Comparison of ENCODE assay signal across 15 cellular contexts in the genomic region with DNA sequence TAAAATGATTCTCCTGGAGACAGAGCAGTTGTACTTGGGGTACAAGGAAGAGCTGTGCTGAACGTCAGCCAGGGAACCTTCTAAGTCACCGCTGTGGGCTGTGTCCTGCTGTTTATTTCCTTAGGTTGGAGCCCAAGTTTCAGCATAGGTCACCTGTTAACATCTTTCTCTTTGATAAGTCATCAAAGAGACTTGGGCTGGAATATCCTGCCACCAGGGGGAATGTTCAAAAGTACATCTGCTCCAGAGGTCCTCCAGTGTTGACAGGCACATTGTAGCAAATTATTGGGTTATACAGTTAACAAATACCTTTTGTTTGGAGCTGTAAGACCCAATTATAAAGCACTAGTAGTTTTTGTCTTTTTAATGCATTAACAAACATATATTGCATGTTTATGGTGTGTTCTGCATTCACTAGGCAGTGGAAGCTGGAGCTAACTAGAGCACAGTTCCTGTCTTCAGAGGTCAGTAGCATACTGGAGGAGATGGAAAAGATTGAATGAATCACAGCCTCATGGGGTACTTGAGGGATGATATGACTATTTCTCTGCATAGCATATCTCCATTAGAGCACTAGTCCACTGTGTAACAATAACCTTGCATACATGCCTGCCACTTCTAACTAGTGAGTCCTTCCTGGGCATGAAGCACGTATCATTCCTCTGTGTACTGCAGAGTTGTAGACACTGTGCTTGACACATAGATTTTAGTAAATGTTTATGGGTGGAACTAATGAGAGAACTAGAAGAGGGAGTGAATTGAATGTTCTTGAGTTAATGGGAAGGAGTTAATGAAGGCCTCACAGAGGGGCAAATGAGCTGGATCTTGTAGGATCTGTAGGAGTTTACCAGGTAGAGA.
DNase-seq lines count a peak whose midpoint lies in the region; ATAC-seq and FAIRE-seq lines count a peak whose summit lies in the region.
"Had no signal": no experiment of that assay in that cellular context is flagged by ENCODE, and none has a peak within 500 bp of the region (broad histone marks: within the 10 kb centered on the region; RNA-seq: fewer than 3 reads in every experiment).

No MANE protein-coding gene starts in this region.

- H2BK15ac ChIP-seq in neuronal stem cell (ENCODE audit: low read length) = no peak overlapping the region

- no peak overlapping the region for H3K4ac ChIP-seq in neuronal stem cell (ENCODE audit: low read length)

- no peak overlapping the region for H3K27ac Mint-ChIP-seq in activated naive CD8-positive, alpha-beta T cell treated with anti-CD3 and anti-CD28 coated beads, Interleukin-2, amount 50 U/mL, for 24 hours
- no peak overlapping the region for H3K27ac Mint-ChIP-seq in activated naive CD8-positive, alpha-beta T cell treated with anti-CD3 and anti-CD28 coated beads for 36 hours
- H3K27ac Mint-ChIP-seq: activated naive CD8-positive, alpha-beta T cell; GM23338; naive thymus-derived CD4-positive, alpha-beta T cell had no signal

- peaks cover 0 to 18% of the 10 kb centered on the region in 2 donors for H3K9me3 ChIP-seq in neuronal stem cell (replicated peaks in 1 of 2; ENCODE audit: control insufficient read depth in 2 of 2, insufficient read depth in 1 of 2, low read depth in 1 of 2, low read length in 2 of 2)

- H3K36me3 ChIP-seq in neuronal stem cell (replicated peaks in 1 of 2; ENCODE audit: control insufficient read depth in 2 of 2, insufficient read depth in 2 of 2, low read length in 2 of 2) = peaks cover 0 to 38% of the 10 kb centered on the region in 2 donors

- no peak overlapping the region for H2BK120ac ChIP-seq in neuronal stem cell (ENCODE audit: low read depth, low read length)

- FAIRE-seq in urothelium cell line (lab: Jason Lieb, UNC) = peak; percentile 27

- peaks cover 0 to 6% (median 0%) of the 10 kb centered on the region in 3 experiments for H3K27me3 ChIP-seq in neuronal stem cell (ENCODE audit: control insufficient read depth in 3 of 3, insufficient read depth in 3 of 3, low read depth in 1 of 3, low read length in 3 of 3)

- peaks cover 22% of the 10 kb centered on the region for H3K27me3 Mint-ChIP-seq in activated naive CD8-positive, alpha-beta T cell treated with anti-CD3 and anti-CD28 coated beads, Interleukin-2, amount 50 U/mL, for 24 hours
- peaks cover 30% of the 10 kb centered on the region for H3K27me3 Mint-ChIP-seq in activated naive CD8-positive, alpha-beta T cell treated with anti-CD3 and anti-CD28 coated beads for 36 hours

- H3K4me1 Mint-ChIP-seq in activated naive CD8-positive, alpha-beta T cell treated with anti-CD3 and anti-CD28 coated beads, Interleukin-2, amount 50 U/mL, for 24 hours = peaks cover 3% of the 10 kb centered on the region
- no peaks in the 10 kb centered on the region for H3K4me1 Mint-ChIP-seq in activated naive CD8-positive, alpha-beta T cell treated with anti-CD3 and anti-CD28 coated beads for 36 hours

- peak; percentile 33 for ATAC-seq in activated naive CD8-positive, alpha-beta T cell treated with anti-CD3 and anti-CD28 coated beads, Interleukin-2, amount 50 U/mL, for 24 hours
- ATAC-seq in HG03469 (IDR thresholded peaks at IDR 0.05; ENCODE audit: unreplicated experiment) = no peak
- ATAC-seq: GM23338; naive thymus-derived CD4-positive, alpha-beta T cell had no signal

- H3K18ac ChIP-seq in neuronal stem cell (ENCODE audit: low read length) = no peak overlapping the region

- no CpG with 5 or more reads among the region's 3 CpGs for WGBS in neuronal stem cell (ENCODE audit: extremely low coverage in 2 of 2, insufficient read length in 2 of 2, insufficient replicate concordance in 1 of 2), 2 donors

- no peak for DNase-seq in activated naive CD8-positive, alpha-beta T cell treated with anti-CD3 and anti-CD28 coated beads, Interleukin-2, amount 50 U/mL, for 24 hours
- no peak for DNase-seq in activated naive CD8-positive, alpha-beta T cell treated with anti-CD3 and anti-CD28 coated beads for 36 hours
- peak; percentile 9 for DNase-seq in SK-MEL-5 (ENCODE audit: low read depth, low spot score)
- peak; percentile 23 for DNase-seq in fibroblast of the conjunctiva (ENCODE audit: low read depth)
- no peak for DNase-seq in urothelium cell line (ENCODE audit: low spot score)
- DNase-seq in neuronal stem cell (ENCODE audit: low spot score) = no peak
- no peak for DNase-seq in effector CD8-positive, alpha-beta T cell (lab: John Stamatoyannopoulos, UW)
- DNase-seq: activated CD4-positive, alpha-beta T cell treated with anti-CD3 and anti-CD28 coated beads, Interleukin-2, amount 50 U/mL, for 1 hour; immature natural killer cell; naive thymus-derived CD4-positive, alpha-beta T cell; stimulated activated CD4-positive, alpha-beta T cell treated with anti-CD3 and anti-CD28 coated beads, Interleukin-12 subunit alpha, Interleukin-12 subunit beta, amount 100 ng/mL, for 4 hours; stimulated activated CD8-positive, alpha-beta memory T cell treated with anti-CD3 and anti-CD28 coated beads, Interleukin-4, amount 100 ng/mL, for 48 hours had no signal

- H3K4me3 ChIP-seq in neuronal stem cell (ENCODE audit: low read length in 2 of 2) = no peak overlapping the region
- H3K4me3 ChIP-seq: GM23338 had no signal

- H2BK12ac ChIP-seq in neuronal stem cell (ENCODE audit: low read length) = no peak overlapping the region

- H4K91ac ChIP-seq in neuronal stem cell (ENCODE audit: low read depth, low read length, poor library complexity) = no peak overlapping the region

- no peak overlapping the region for H3K9ac ChIP-seq in neuronal stem cell (ENCODE audit: low read depth, low read length, poor library complexity)

- no peak overlapping the region for H3K4me2 ChIP-seq in neuronal stem cell (ENCODE audit: insufficient read depth, low read length, poor library complexity, severe bottlenecking)
- H3K4me2 ChIP-seq: GM23338 had no signal

- H3K36me3 Mint-ChIP-seq in activated naive CD8-positive, alpha-beta T cell treated with anti-CD3 and anti-CD28 coated beads, Interleukin-2, amount 50 U/mL, for 24 hours (ENCODE audit: low read depth) = no peaks in the 10 kb centered on the region
- no peaks in the 10 kb centered on the region for H3K36me3 Mint-ChIP-seq in activated naive CD8-positive, alpha-beta T cell treated with anti-CD3 and anti-CD28 coated beads for 36 hours
- H3K36me3 Mint-ChIP-seq: activated naive CD8-positive, alpha-beta T cell; naive thymus-derived CD4-positive, alpha-beta T cell had no signal

- H2AK5ac ChIP-seq in neuronal stem cell (ENCODE audit: low read depth, low read length) = no peak overlapping the region

- peaks cover 8 to 11% of the 10 kb centered on the region in 2 donors for H3K4me1 ChIP-seq in neuronal stem cell (ENCODE audit: control insufficient read depth in 2 of 2, insufficient read depth in 1 of 2, low read depth in 1 of 2, low read length in 2 of 2)

- peaks cover 9% of the 10 kb centered on the region for H3K79me1 ChIP-seq in neuronal stem cell (ENCODE audit: low read depth, low read length)

- H4K8ac ChIP-seq in neuronal stem cell (ENCODE audit: low read depth, low read length) = no peak overlapping the region

- H3K14ac ChIP-seq in neuronal stem cell (ENCODE audit: low read length) = no peak overlapping the region

- H2AFZ ChIP-seq in neuronal stem cell (ENCODE audit: low read length) = no peak overlapping the region
- H2AFZ ChIP-seq: GM23338 had no signal

- H3K23ac ChIP-seq in neuronal stem cell (ENCODE audit: low read depth, low read length, poor library complexity) = no peak overlapping the region

- in situ Hi-C loops in SK-MEL-5 (cut with HindIII; ENCODE audit: low pct_unique_long_range_greater_than_20kb, low sequenced_read_pairs) = no loop called here

- H3K27ac ChIP-seq in neuronal stem cell (replicated peaks; ENCODE audit: low read length) = no peak overlapping the region

- no peaks in the 10 kb centered on the region for H3K9me3 Mint-ChIP-seq in activated naive CD8-positive, alpha-beta T cell treated with anti-CD3 and anti-CD28 coated beads, Interleukin-2, amount 50 U/mL, for 24 hours
- H3K9me3 Mint-ChIP-seq in activated naive CD8-positive, alpha-beta T cell treated with anti-CD3 and anti-CD28 coated beads for 36 hours = no peaks in the 10 kb centered on the region
- H3K9me3 Mint-ChIP-seq: GM23338; immature natural killer cell; naive thymus-derived CD4-positive, alpha-beta T cell had no signal

- H2BK5ac ChIP-seq in neuronal stem cell (ENCODE audit: low read length) = no peak overlapping the region

- H3K4me3 Mint-ChIP-seq in activated naive CD8-positive, alpha-beta T cell treated with anti-CD3 and anti-CD28 coated beads, Interleukin-2, amount 50 U/mL, for 24 hours = no peak overlapping the region
- no peak overlapping the region for H3K4me3 Mint-ChIP-seq in activated naive CD8-positive, alpha-beta T cell treated with anti-CD3 and anti-CD28 coated beads for 36 hours
- H3K4me3 Mint-ChIP-seq: activated naive CD8-positive, alpha-beta T cell; GM23338; immature natural killer cell; naive thymus-derived CD4-positive, alpha-beta T cell had no signal

Comparison
In these comparisons a context has a peak if more than half of its experiments do, and no peak if none do; other contexts are left out.
1. DNase-seq: peak in SK-MEL-5 (single experiment) and fibroblast of the conjunctiva (single experiment); none in activated naive CD8-positive, alpha-beta T cell treated with anti-CD3 and anti-CD28 coated beads, Interleukin-2, amount 50 U/mL, for 24 hours (single experiment), activated naive CD8-positive, alpha-beta T cell treated with anti-CD3 and anti-CD28 coated beads for 36 hours (single experiment), urothelium cell line (single experiment), neuronal stem cell (single experiment) and effector CD8-positive, alpha-beta T cell (single experiment).